In genomic region chr7:47535033-47535703, GRCh38 we compare ENCODE assay signal across 1 cellular context.
TF ChIP-seq lines count a peak whose summit lies in the region.

No MANE protein-coding gene starts in this region.

TF ChIP-seq in HepG2, 621 proteins besides CTCF, POLR2A, EP300 and RAD21 (continued from another document and continues in another):
- TF ChIP-seq NFAT5 (CRISPR knock-in tag; IDR thresholded peaks at IDR 0.05) (no peak), HMG20A (CRISPR knock-in tag; IDR thresholded peaks at IDR 0.05; ENCODE audit: borderline replicate concordance) (peak; percentile 62; the same call in 1 of the 2 replicates), ZNF768 (CRISPR knock-in tag; IDR thresholded peaks at IDR 0.05) (no peak), CREB1 (IDR thresholded peaks at IDR 0.05) (no peak), CREB1 (CRISPR knock-in tag; IDR thresholded peaks at IDR 0.05) (no peak), ZNF800 (CRISPR knock-in tag; IDR thresholded peaks at IDR 0.05) (no peak), SMARCC2 (IDR thresholded peaks at IDR 0.05) (no peak), ZKSCAN5 (CRISPR knock-in tag; IDR thresholded peaks at IDR 0.05) (no peak), MBD4 (IDR thresholded peaks at IDR 0.05; ENCODE audit: borderline replicate concordance, low read length) (no peak), ZNF75D (CRISPR knock-in tag; IDR thresholded peaks at IDR 0.05; ENCODE audit: borderline replicate concordance) (no peak), ZNF7 (CRISPR knock-in tag; IDR thresholded peaks at IDR 0.05) (no peak), ZBTB49 (CRISPR knock-in tag; IDR thresholded peaks at IDR 0.05; ENCODE audit: borderline replicate concordance) (no peak), MXD4 (CRISPR knock-in tag; IDR thresholded peaks at IDR 0.05) (0 out of 2 replicates have a peak, but pooled peaks have one; percentile 11), ZNF878 (CRISPR knock-in tag; IDR thresholded peaks at IDR 0.05) (no peak), TBL1XR1 (IDR thresholded peaks at IDR 0.05; ENCODE audit: borderline replicate concordance, low read length, partially characterized antibody) (no peak), HIVEP1 (CRISPR knock-in tag; IDR thresholded peaks at IDR 0.05) (no peak), SP4 (CRISPR knock-in tag; IDR thresholded peaks at IDR 0.05) (no peak), CBX1 (IDR thresholded peaks at IDR 0.05; ENCODE audit: low read depth) (no peak), ZFX (CRISPR knock-in tag; IDR thresholded peaks at IDR 0.05; ENCODE audit: low read depth) (0 out of 2 replicates have a peak, but pooled peaks have one; percentile 30), MNT (IDR thresholded peaks at IDR 0.05) (no peak), TCF7L2 (IDR thresholded peaks at IDR 0.05; ENCODE audit: low read depth, low read length) (no peak), MAZ (IDR thresholded peaks at IDR 0.05; ENCODE audit: borderline replicate concordance, low read depth, low read length) (no peak), MAZ (CRISPR knock-in tag; IDR thresholded peaks at IDR 0.05; ENCODE audit: low read depth) (no peak), ZNF256 (CRISPR knock-in tag; conservative IDR thresholded peaks at IDR 0.05) (no peak), JDP2 (CRISPR knock-in tag; IDR thresholded peaks at IDR 0.05; ENCODE audit: borderline replicate concordance) (no peak; the same call in 1 of the 2 replicates), ZNF292 (CRISPR knock-in tag; IDR thresholded peaks at IDR 0.05; ENCODE audit: borderline replicate concordance, low read depth) (peak; percentile 72; the same call in 1 of the 2 replicates), MAFK (conservative IDR thresholded peaks at IDR 0.05 in 1 of 2, IDR thresholded peaks at IDR 0.05 in 1 of 2; ENCODE audit: low read length in 2 of 2) (no peak), SMARCE1 (IDR thresholded peaks at IDR 0.05; ENCODE audit: borderline replicate concordance) (no peak), ZNF274 (CRISPR knock-in tag; IDR thresholded peaks at IDR 0.05) (no peak), AFF4 (CRISPR knock-in tag; IDR thresholded peaks at IDR 0.05) (no peak), GMEB1 (CRISPR knock-in tag; IDR thresholded peaks at IDR 0.05; ENCODE audit: borderline replicate concordance) (no peak), NAIF1 (CRISPR knock-in tag; IDR thresholded peaks at IDR 0.05; ENCODE audit: borderline replicate concordance) (no peak), CEBPZ (IDR thresholded peaks at IDR 0.05; ENCODE audit: low read length) (no peak), ZKSCAN8 (CRISPR knock-in tag; IDR thresholded peaks at IDR 0.05; ENCODE audit: borderline replicate concordance) (no peak; the same call in 1 of the 2 replicates), DDIT3 (CRISPR knock-in tag; IDR thresholded peaks at IDR 0.05) (no peak), ZNF780A (CRISPR knock-in tag; IDR thresholded peaks at IDR 0.05) (no peak), CCDC6 (CRISPR knock-in tag; IDR thresholded peaks at IDR 0.05) (no peak), TEAD2 (CRISPR knock-in tag; IDR thresholded peaks at IDR 0.05) (no peak), GLI4 (CRISPR knock-in tag; IDR thresholded peaks at IDR 0.05; ENCODE audit: borderline replicate concordance) (no peak), MTA1 (CRISPR knock-in tag; IDR thresholded peaks at IDR 0.05; ENCODE audit: borderline replicate concordance) (no peak), ZFP36L2 (CRISPR knock-in tag; IDR thresholded peaks at IDR 0.05) (no peak)
